ENCODE assay signal across 1 cellular context in genomic region chr13:19074519-19074918, GRCh38.
TF ChIP-seq lines count a peak whose summit lies in the region.

No MANE protein-coding gene starts in this region.

TF ChIP-seq in H1, 55 proteins besides CTCF, POLR2A, EP300 and RAD21 (continued from another document):
- TF ChIP-seq, protein P1, sequence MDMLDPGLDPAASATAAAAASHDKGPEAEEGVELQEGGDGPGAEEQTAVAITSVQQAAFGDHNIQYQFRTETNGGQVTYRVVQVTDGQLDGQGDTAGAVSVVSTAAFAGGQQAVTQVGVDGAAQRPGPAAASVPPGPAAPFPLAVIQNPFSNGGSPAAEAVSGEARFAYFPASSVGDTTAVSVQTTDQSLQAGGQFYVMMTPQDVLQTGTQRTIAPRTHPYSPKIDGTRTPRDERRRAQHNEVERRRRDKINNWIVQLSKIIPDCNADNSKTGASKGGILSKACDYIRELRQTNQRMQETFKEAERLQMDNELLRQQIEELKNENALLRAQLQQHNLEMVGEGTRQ (IDR thresholded peaks at IDR 0.05; ENCODE audit: low read length): no peak
- TF ChIP-seq RBBP5 (IDR thresholded peaks at IDR 0.05; ENCODE audit: borderline replicate concordance, low read depth, low read length): no peak
- TF ChIP-seq SP2 (IDR thresholded peaks at IDR 0.05; ENCODE audit: low read length): no peak
- no peak for TF ChIP-seq NRF1 (IDR thresholded peaks at IDR 0.05; ENCODE audit: low read depth, low read length)
- no peak for TF ChIP-seq HDAC2 (IDR thresholded peaks at IDR 0.05; ENCODE audit: borderline replicate concordance in 1 of 2, low read depth in 2 of 2, low read length in 2 of 2)
- TF ChIP-seq RXRA (IDR thresholded peaks at IDR 0.05; ENCODE audit: insufficient read depth, low read depth, low read length): no peak
- no peak for TF ChIP-seq GTF2F1 (IDR thresholded peaks at IDR 0.05; ENCODE audit: borderline replicate concordance, low read depth, low read length)
- TF ChIP-seq, protein P2, sequence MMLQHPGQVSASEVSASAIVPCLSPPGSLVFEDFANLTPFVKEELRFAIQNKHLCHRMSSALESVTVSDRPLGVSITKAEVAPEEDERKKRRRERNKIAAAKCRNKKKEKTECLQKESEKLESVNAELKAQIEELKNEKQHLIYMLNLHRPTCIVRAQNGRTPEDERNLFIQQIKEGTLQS (IDR thresholded peaks at IDR 0.05; ENCODE audit: insufficient read depth, low read depth, low read length): no peak
TF ChIP-seq in H1: peak in this region for 0.
